Comparison of ENCODE assay signal across 1 cellular context in genomic region chr6:133248241-133249001, GRCh38.
TF ChIP-seq lines count a peak whose summit lies in the region.

No MANE protein-coding gene starts in this region.

TF ChIP-seq in HEK293, 187 proteins besides CTCF, POLR2A, EP300 and RAD21 (continues in another document):
- TF ChIP-seq ZNF148 (tag by site-specific recombination; IDR thresholded peaks at IDR 0.05; ENCODE audit: borderline replicate concordance): no peak; the same call in 1 of the 2 replicates
- TF ChIP-seq ZSCAN5A (tag by site-specific recombination; IDR thresholded peaks at IDR 0.05): no peak
- no peak for TF ChIP-seq ZNF426 (tag by site-specific recombination; IDR thresholded peaks at IDR 0.05)
- 0 out of 2 replicates have a peak, but pooled peaks have one; percentile 14 for TF ChIP-seq ZNF596 (tag by site-specific recombination; IDR thresholded peaks at IDR 0.05)
- TF ChIP-seq ZSCAN4 (tag by site-specific recombination; IDR thresholded peaks at IDR 0.05): no peak; the same call in 1 of the 2 replicates
- TF ChIP-seq ZNF174 (tag by site-specific recombination; IDR thresholded peaks at IDR 0.05): no peak
- TF ChIP-seq ZNF433 (tag by site-specific recombination; IDR thresholded peaks at IDR 0.05; ENCODE audit: low read depth): no peak
- no peak for TF ChIP-seq ZNF747 (tag by site-specific recombination; IDR thresholded peaks at IDR 0.05)
- peak; percentile 93 for TF ChIP-seq ZNF366 (tag by site-specific recombination; conservative IDR thresholded peaks at IDR 0.05)
- peak; percentile 92; the same call in 1 of the 2 replicates for TF ChIP-seq ZNF391 (tag by site-specific recombination; IDR thresholded peaks at IDR 0.05; ENCODE audit: borderline replicate concordance, low read depth)
- TF ChIP-seq ZXDB (tag by site-specific recombination; IDR thresholded peaks at IDR 0.05): peak; percentile 97
- 0 out of 2 replicates have a peak, but pooled peaks have one; percentile 11 for TF ChIP-seq ZNF558 (tag by site-specific recombination; IDR thresholded peaks at IDR 0.05)
- TF ChIP-seq HOXD13 (CRISPR knock-in tag; IDR thresholded peaks at IDR 0.05; ENCODE audit: borderline replicate concordance): no peak
- TF ChIP-seq ZNF423 (tag by site-specific recombination; IDR thresholded peaks at IDR 0.05): no peak
- TF ChIP-seq ZNF24 (tag by site-specific recombination; IDR thresholded peaks at IDR 0.05): peak; percentile 92
- TF ChIP-seq ZBTB1 (tag by site-specific recombination; IDR thresholded peaks at IDR 0.05): peak; percentile 87
- TF ChIP-seq HOXC10 (CRISPR knock-in tag; IDR thresholded peaks at IDR 0.05): no peak
- TF ChIP-seq GLIS2 (tag by site-specific recombination; IDR thresholded peaks at IDR 0.05): no peak
- TF ChIP-seq SCRT1 (tag by site-specific recombination; IDR thresholded peaks at IDR 0.05; ENCODE audit: borderline replicate concordance): peak; percentile 49
- TF ChIP-seq ZNF2 (tag by site-specific recombination; IDR thresholded peaks at IDR 0.05): peak; percentile 91
- no peak for TF ChIP-seq ZNF404 (tag by site-specific recombination; IDR thresholded peaks at IDR 0.05)
- TF ChIP-seq EGR2 (tag by site-specific recombination; IDR thresholded peaks at IDR 0.05; ENCODE audit: low read depth): no peak
- peak; percentile 27; the same call in 1 of the 2 replicates for TF ChIP-seq ZBTB8A (tag by site-specific recombination; IDR thresholded peaks at IDR 0.05)
- no peak for TF ChIP-seq ZBTB26 (tag by site-specific recombination; optimal IDR thresholded peaks at IDR 0.05)
- TF ChIP-seq KLF10 (tag by site-specific recombination; IDR thresholded peaks at IDR 0.05): peak; percentile 85
- TF ChIP-seq ZNF544 (tag by site-specific recombination; IDR thresholded peaks at IDR 0.05): no peak
- peak; percentile 98 for TF ChIP-seq ZNF843 (tag by site-specific recombination; IDR thresholded peaks at IDR 0.05)
- TF ChIP-seq ZNF580 (tag by site-specific recombination; IDR thresholded peaks at IDR 0.05): peak; percentile 94
- no peak for TF ChIP-seq GLI4 (tag by site-specific recombination; IDR thresholded peaks at IDR 0.05)
- no peak for TF ChIP-seq ZNF777 (tag by site-specific recombination; IDR thresholded peaks at IDR 0.05; ENCODE audit: borderline replicate concordance)
- TF ChIP-seq ZNF654 (tag by site-specific recombination; IDR thresholded peaks at IDR 0.05; ENCODE audit: low read depth): no peak
- TF ChIP-seq SP7 (tag by site-specific recombination; IDR thresholded peaks at IDR 0.05): peak; percentile 88
- TF ChIP-seq ZNF610 (tag by site-specific recombination; IDR thresholded peaks at IDR 0.05; ENCODE audit: borderline replicate concordance): peak; percentile 32; the same call in 1 of the 2 replicates
- no peak for TF ChIP-seq ZNF514 (tag by site-specific recombination; IDR thresholded peaks at IDR 0.05)
- no peak for TF ChIP-seq ZNF26 (tag by site-specific recombination; IDR thresholded peaks at IDR 0.05)
- no peak for TF ChIP-seq ZNF658 (tag by site-specific recombination; IDR thresholded peaks at IDR 0.05)
- TF ChIP-seq ZNF350 (tag by site-specific recombination; IDR thresholded peaks at IDR 0.05): no peak
- no peak for TF ChIP-seq ZNF513 (tag by site-specific recombination; IDR thresholded peaks at IDR 0.05)
- TF ChIP-seq TSHZ1 (tag by site-specific recombination; IDR thresholded peaks at IDR 0.05; ENCODE audit: borderline replicate concordance): peak; percentile 85
- peak; percentile 68; the same call in 1 of the 2 replicates for TF ChIP-seq ZNF239 (tag by site-specific recombination; IDR thresholded peaks at IDR 0.05)
- TF ChIP-seq ZFP37 (tag by site-specific recombination; IDR thresholded peaks at IDR 0.05): peak; percentile 21; the same call in 1 of the 2 replicates
- peak; percentile 52 for TF ChIP-seq ZNF692 (tag by site-specific recombination; IDR thresholded peaks at IDR 0.05)
- no peak for TF ChIP-seq ZNF416 (tag by site-specific recombination; IDR thresholded peaks at IDR 0.05)
- TF ChIP-seq SP2 (tag by site-specific recombination; IDR thresholded peaks at IDR 0.05): peak; percentile 22; the same call in 1 of the 2 replicates
- TF ChIP-seq KLF17 (tag by site-specific recombination; IDR thresholded peaks at IDR 0.05): no peak; the same call in 1 of the 2 replicates
- peak; percentile 94 for TF ChIP-seq WT1 (tag by site-specific recombination; IDR thresholded peaks at IDR 0.05)
- TF ChIP-seq ZNF645 (tag by site-specific recombination; IDR thresholded peaks at IDR 0.05): no peak
